Comparison of ENCODE assay signal across 18 cellular contexts in genomic region chr16:347203-347602, GRCh38.
"Had no signal": no experiment of that assay in that cellular context is flagged by ENCODE, and none has a peak within 500 bp of the region (broad histone marks: within the 10 kb centered on the region; RNA-seq: fewer than 3 reads in every experiment).

No MANE protein-coding gene starts in this region.

- H3K36me3 ChIP-seq: ovary had no signal

- H3K9me3 ChIP-seq: adrenal gland, ovary, testis, upper lobe of right lung had no signal

- H3K4me1 ChIP-seq: testis had no signal

- H3K9me3 Mint-ChIP-seq: activated CD4-positive, alpha-beta T cell treated with anti-CD3 and anti-CD28 coated beads, Interleukin-2, amount 10 ng/mL, durations not matched to agents 24 days and 14 days; activated naive CD4-positive, alpha-beta T cell treated with anti-CD3 and anti-CD28 coated beads, Interleukin-2, amount 10 ng/mL, durations not matched to agents 7 days and 5 days; naive B cell; stimulated activated naive CD8-positive, alpha-beta T cell treated with anti-CD3 and anti-CD28 coated beads, Interleukin-15, amount 100 ng/mL, for 72 hours had no signal

- H3K4me3 Mint-ChIP-seq: activated CD4-positive, alpha-beta T cell treated with anti-CD3 and anti-CD28 coated beads, Interleukin-2, amount 10 ng/mL, durations not matched to agents 24 days and 14 days; activated naive CD4-positive, alpha-beta T cell treated with anti-CD3 and anti-CD28 coated beads, Interleukin-2, amount 10 ng/mL, durations not matched to agents 7 days and 5 days; stimulated activated naive CD8-positive, alpha-beta T cell treated with anti-CD3 and anti-CD28 coated beads, Interleukin-15, amount 100 ng/mL, for 72 hours had no signal

- ATAC-seq: stimulated activated naive CD8-positive, alpha-beta T cell treated with anti-CD3 and anti-CD28 coated beads, Interleukin-15, amount 100 ng/mL, for 72 hours had no signal

- H3K27ac Mint-ChIP-seq: activated CD4-positive, alpha-beta T cell treated with anti-CD3 and anti-CD28 coated beads, Interleukin-2, amount 10 ng/mL, durations not matched to agents 24 days and 14 days; activated naive CD4-positive, alpha-beta T cell treated with anti-CD3 and anti-CD28 coated beads, Interleukin-2, amount 10 ng/mL, durations not matched to agents 7 days and 5 days had no signal

- DNase-seq: activated CD4-positive, alpha-beta T cell treated with anti-CD3 and anti-CD28 coated beads, Interleukin-2, amount 10 ng/mL, durations not matched to agents 24 days and 14 days; activated CD8-positive, alpha-beta memory T cell treated with anti-CD3 and anti-CD28 coated beads for 24 hours; activated naive CD4-positive, alpha-beta T cell treated with anti-CD3 and anti-CD28 coated beads, Interleukin-2, amount 10 ng/mL, durations not matched to agents 7 days and 5 days; adrenal gland; central memory CD4-positive, alpha-beta T cell; cortex of kidney; effector memory CD4-positive, alpha-beta T cell; erythroblast; midbrain; naive B cell; ovary; stimulated activated CD4-positive, alpha-beta T cell treated with anti-CD3 and anti-CD28 coated beads, Interleukin-15, amount 100 ng/mL, for 24 hours; stimulated activated CD4-positive, alpha-beta T cell treated with anti-CD3 and anti-CD28 coated beads, Interleukin-4, amount 100 ng/mL, for 24 hours; stimulated activated naive CD8-positive, alpha-beta T cell treated with anti-CD3 and anti-CD28 coated beads, Interleukin-15, amount 100 ng/mL, for 72 hours; testis; upper lobe of right lung had no signal

- H3K27me3 Mint-ChIP-seq: activated CD4-positive, alpha-beta T cell treated with anti-CD3 and anti-CD28 coated beads, Interleukin-2, amount 10 ng/mL, durations not matched to agents 24 days and 14 days; activated naive CD4-positive, alpha-beta T cell treated with anti-CD3 and anti-CD28 coated beads, Interleukin-2, amount 10 ng/mL, durations not matched to agents 7 days and 5 days; naive B cell; stimulated activated naive CD8-positive, alpha-beta T cell treated with anti-CD3 and anti-CD28 coated beads, Interleukin-15, amount 100 ng/mL, for 72 hours had no signal

- H2AFZ ChIP-seq: hepatocyte had no signal

- H3K4me2 ChIP-seq: hepatocyte had no signal

- H3K27me3 ChIP-seq: adrenal gland, hepatocyte, ovary, testis, upper lobe of right lung had no signal

- H3K4me3 ChIP-seq: adrenal gland, hepatocyte, ovary, testis, upper lobe of right lung had no signal

- H3K27ac ChIP-seq: adrenal gland, hepatocyte, ovary, testis, upper lobe of right lung, VCaP had no signal
